15 cellular contexts compared by ENCODE assay signal in genomic region chr4:150033937-150034336, GRCh38. TPM values are rescaled to one million over a fixed set of nuclear protein-coding genes. Genes with fewer than 3 reads are reported as not detected.
DNase-seq lines count a peak whose midpoint lies in the region; ATAC-seq and TF ChIP-seq lines count a peak whose summit lies in the region.
"Had no signal": no experiment of that assay in that cellular context is flagged by ENCODE, and none has a peak within 500 bp of the region (broad histone marks: within the 10 kb centered on the region; RNA-seq: fewer than 3 reads in every experiment).

No MANE protein-coding gene starts in this region.

- H2BK120ac ChIP-seq in trophoblast cell (ENCODE audit: insufficient read depth, low read length, poor library complexity) = no peak overlapping the region

- no peaks in the 10 kb centered on the region for H3K79me2 ChIP-seq in GM23338 (replicated peaks; ENCODE audit: insufficient read depth)
- no peaks in the 10 kb centered on the region for H3K79me2 ChIP-seq in trophoblast cell (ENCODE audit: control insufficient read depth, insufficient read depth, low read length, poor library complexity)

- no peaks in the 10 kb centered on the region; the same call in 2 of the 3 replicates for H3K9me3 Mint-ChIP-seq in GM23338

- H4K8ac ChIP-seq in trophoblast cell (ENCODE audit: low read depth, low read length) = no peak overlapping the region

- peaks cover 23% of the 10 kb centered on the region for H3K4me1 Mint-ChIP-seq in GM23338

- H3K36me3 ChIP-seq in GM23338 (ENCODE audit: insufficient read depth) = no peaks in the 10 kb centered on the region
- H3K36me3 ChIP-seq in gastrocnemius medialis = no peaks in the 10 kb centered on the region
- no peaks in the 10 kb centered on the region for H3K36me3 ChIP-seq in trophoblast cell (ENCODE audit: control insufficient read depth in 1 of 2, insufficient read depth in 2 of 2, low read length in 2 of 2)
- H3K36me3 ChIP-seq: Peyer's patch had no signal

- intact Hi-C loops in gastrocnemius medialis (cut with DNase I; ENCODE audit: low total_unique reads) = no loop called here

- H3K9ac ChIP-seq in trophoblast cell (ENCODE audit: low read length) = no peak overlapping the region

- H3K4me2 ChIP-seq in GM23338 (peak overlapping the region; percentile 49; the same call in 1 of the 2 replicates), trophoblast cell (ENCODE audit: low read length) (no peak overlapping the region)

- H3K4me1 ChIP-seq in GM23338 (ENCODE audit: insufficient read depth) (peaks cover 21% of the 10 kb centered on the region), gastrocnemius medialis (no peaks in the 10 kb centered on the region), trophoblast cell (ENCODE audit: control insufficient read depth in 1 of 2, insufficient read depth in 2 of 2, low read length in 2 of 2) (no peaks in the 10 kb centered on the region)
- H3K4me1 ChIP-seq: Peyer's patch had no signal

- no peak overlapping the region for H3K4me3 Mint-ChIP-seq in GM23338

- H3K27me3 Mint-ChIP-seq in GM23338 (ENCODE audit: insufficient read depth, low read depth, poor library complexity) = no peaks in the 10 kb centered on the region

- H3K23ac ChIP-seq in trophoblast cell (ENCODE audit: low read length) = no peak overlapping the region

- H3K27ac ChIP-seq in GM23338 (ENCODE audit: low read depth) (no peak overlapping the region), gastrocnemius medialis (no peak overlapping the region), trophoblast cell (ENCODE audit: low read depth, low read length) (no peak overlapping the region)
- H3K27ac ChIP-seq: Peyer's patch, VCaP had no signal

- no peak overlapping the region for H3K18ac ChIP-seq in trophoblast cell (ENCODE audit: low read length)

- DNase-seq in A172 (ENCODE audit: low spot score) (peak; percentile 25), GM23338 (ENCODE audit: low spot score) (no peak), NCI-H69 (lab: John Stamatoyannopoulos, UW) (peak; percentile 90), fibroblast of mammary gland (ENCODE audit: low read depth) (peak; percentile 70), gastrocnemius medialis (no peak), trophoblast cell (no peak), amniotic stem cell (lab: John Stamatoyannopoulos, UW) (no peak)
- DNase-seq: AML-193; anterior cingulate cortex; HCEC 1CT; kidney; Peyer's patch; stimulated activated naive CD8-positive, alpha-beta T cell treated with anti-CD3 and anti-CD28 coated beads, Interleukin-15, Interleukin-2, amounts not matched to agents 100 U/mL and 50 U/mL, for 24 hours had no signal

- H3K27ac Mint-ChIP-seq in GM23338 = no peak overlapping the region

- no peak overlapping the region for H3K4ac ChIP-seq in trophoblast cell (ENCODE audit: low read depth, low read length)

- H4K12ac ChIP-seq in trophoblast cell (ENCODE audit: low read depth, low read length) = no peak overlapping the region

- no peak overlapping the region for H2BK5ac ChIP-seq in trophoblast cell (ENCODE audit: low read depth, low read length, poor library complexity)

- no peaks in the 10 kb centered on the region for H3F3A ChIP-seq in GM23338 (replicated peaks; ENCODE audit: low read depth)

- in situ Hi-C loops in gastrocnemius medialis (cut with MboI; ENCODE audit: low sequenced_read_pairs in 4 of 4) = no loop called here

- ATAC-seq in GM23338 (no peak), gastrocnemius medialis (no peak), GM18861 (IDR thresholded peaks at IDR 0.05; ENCODE audit: unreplicated experiment) (no peak)
- ATAC-seq: stimulated activated naive CD8-positive, alpha-beta T cell treated with anti-CD3 and anti-CD28 coated beads, Interleukin-15, Interleukin-2, amounts not matched to agents 100 U/mL and 50 U/mL, for 24 hours had no signal

- H3K36me3 Mint-ChIP-seq in GM23338 (ENCODE audit: low read depth) = no peaks in the 10 kb centered on the region; the same call in 2 of the 3 replicates

- 0 out of 2 replicates have a peak overlapping the region, but pooled peaks have one; percentile 61 for H2AFZ ChIP-seq in GM23338
- H2AFZ ChIP-seq in trophoblast cell (ENCODE audit: insufficient read depth, low read length, poor library complexity) = no peak overlapping the region

- H3K9me3 ChIP-seq in gastrocnemius medialis (no peaks in the 10 kb centered on the region), trophoblast cell (ENCODE audit: insufficient read depth, low read depth, low read length) (peaks cover 2% of the 10 kb centered on the region)
- H3K9me3 ChIP-seq: Peyer's patch had no signal

- no peak for TF ChIP-seq POLR2A in gastrocnemius medialis (IDR thresholded peaks at IDR 0.05)

- H2AK5ac ChIP-seq in trophoblast cell (ENCODE audit: low read length) = no peak overlapping the region

- no peaks in the 10 kb centered on the region for H3K27me3 ChIP-seq in GM23338 (ENCODE audit: insufficient read depth)
- H3K27me3 ChIP-seq in gastrocnemius medialis = no peaks in the 10 kb centered on the region
- H3K27me3 ChIP-seq in trophoblast cell (ENCODE audit: insufficient read depth, low read length) = no peaks in the 10 kb centered on the region
- H3K27me3 ChIP-seq: Peyer's patch had no signal

- H3K79me1 ChIP-seq in trophoblast cell (ENCODE audit: low read length) = no peaks in the 10 kb centered on the region

- H4K20me1 ChIP-seq in GM23338 (replicated peaks; ENCODE audit: insufficient read depth) = no peaks in the 10 kb centered on the region

- H2BK12ac ChIP-seq in trophoblast cell (ENCODE audit: low read length) = no peak overlapping the region

- H3K14ac ChIP-seq in trophoblast cell (ENCODE audit: low read length) = no peak overlapping the region

- H3K9me2 ChIP-seq in GM23338 (ENCODE audit: insufficient read depth) = no peaks in the 10 kb centered on the region

- H4K91ac ChIP-seq in trophoblast cell (ENCODE audit: low read depth, low read length) = no peak overlapping the region

- TF ChIP-seq CTCF in GM23338 (conservative IDR thresholded peaks at IDR 0.05; ENCODE audit: low read depth in 2 of 2) = no peak
- no peak for TF ChIP-seq CTCF in fibroblast of mammary gland (conservative IDR thresholded peaks at IDR 0.05; ENCODE audit: control insufficient read depth, insufficient read depth, low read depth, low read length)
- TF ChIP-seq CTCF in gastrocnemius medialis (IDR thresholded peaks at IDR 0.05 in 4 of 5, conservative IDR thresholded peaks at IDR 0.05 in 1 of 5) = no peak

- H3K4me3 ChIP-seq in GM23338 (no peak overlapping the region), fibroblast of mammary gland (ENCODE audit: control insufficient read depth, low read depth, low read length) (no peak overlapping the region), gastrocnemius medialis (no peak overlapping the region), trophoblast cell (ENCODE audit: low read depth, low read length) (no peak overlapping the region)
- H3K4me3 ChIP-seq: Peyer's patch had no signal

- WGBS in trophoblast cell (ENCODE audit: extremely low coverage, insufficient coverage, insufficient read length) = no CpG with 5 or more reads among the region's 2 CpGs

TF ChIP-seq in GM23338, 12 proteins besides CTCF, POLR2A, EP300 and RAD21 (continues in another document):
- TF ChIP-seq ZNF331 (CRISPR knock-in tag; IDR thresholded peaks at IDR 0.05; ENCODE audit: low read depth) (no peak), EZH2phosphoT487 (IDR thresholded peaks at IDR 0.05; ENCODE audit: unreplicated experiment) (no peak), REST (IDR thresholded peaks at IDR 0.05; ENCODE audit: unreplicated experiment) (no peak), CREB1 (CRISPR knock-in tag; IDR thresholded peaks at IDR 0.05; ENCODE audit: low read depth) (no peak), JUNB (IDR thresholded peaks at IDR 0.05; ENCODE audit: unreplicated experiment) (no peak), EZH2 (IDR thresholded peaks at IDR 0.05; ENCODE audit: low read depth, unreplicated experiment) (no peak), ZNF114 (CRISPR knock-in tag; IDR thresholded peaks at IDR 0.05) (no peak)

RNA-seq across cellular contexts. Expression of gene DCLK2, which starts 44.3 kb away (rescaled TPM):
- 59.4 and 81.8 TPM in 2 replicates for total RNA-seq in A172 (2014; rRNA removed; shearing (Covaris generic))
- 0.49 and 0.58 TPM in 2 replicates for total RNA-seq in GM23338 (2014; rRNA removed; shearing (Covaris generic))
- polyA plus RNA-seq in GM23338 (2016; fragmentation: Nextera tagmentation; extraction: Ambion mirVana) = 0.23 TPM in 1 of 2 replicates, not detected in the other
- under 1 TPM; 0.29 to 0.97 (median 0.47) TPM for total RNA-seq in gastrocnemius medialis
- polyA plus RNA-seq in trophoblast cell (2013) = 0.40 and 0.47 TPM in 2 replicates

Comparison
In these comparisons a context has a peak if more than half of its experiments do, and no peak if none do; other contexts are left out.
1. DNase-seq: peak in A172 (single experiment), NCI-H69 (single experiment) and fibroblast of mammary gland (single experiment); none in GM23338 (single experiment), gastrocnemius medialis (0 of 2), trophoblast cell (0 of 2) and amniotic stem cell (single experiment).
2. RNA of gene DCLK2, which starts 44.3 kb away (total RNA-seq): 59.4 to 81.8 TPM in A172; 0.29 to 0.97 TPM in gastrocnemius medialis and 0.49 to 0.58 TPM in GM23338; every median in the first group is over 10 times any median in the second.